Comparison of ENCODE assay signal across 8 cellular contexts in the genomic region with DNA sequence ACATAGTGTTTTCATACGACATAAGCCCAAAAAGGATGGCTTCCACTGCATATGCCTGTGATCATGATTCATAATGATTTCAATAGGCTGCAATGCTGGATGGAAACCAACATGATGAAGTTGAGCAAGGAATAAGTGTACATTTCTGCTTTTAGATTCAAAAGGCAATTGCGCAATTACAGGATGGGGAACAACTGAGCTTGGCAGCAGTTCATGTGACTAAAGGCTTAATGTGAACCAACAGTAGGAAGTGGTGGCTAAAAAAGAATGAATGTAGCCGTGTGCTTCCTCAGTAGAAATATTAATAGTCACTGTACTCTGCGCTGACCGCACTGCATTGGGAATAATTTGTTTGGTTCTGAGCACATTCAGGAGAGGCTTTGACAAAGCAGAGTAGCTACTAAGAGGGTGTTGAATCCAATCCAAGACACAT. TPM values are rescaled to one million over a fixed set of nuclear protein-coding genes. Genes with fewer than 3 reads are reported as not detected.
A peak's percentile ranks its signal among the peaks of the same experiment; 100 is the strongest.
DNase-seq lines count a peak whose midpoint lies in the region; ATAC-seq and TF ChIP-seq lines count a peak whose summit lies in the region.

No MANE protein-coding gene starts in this region.

- no peaks in the 10 kb centered on the region for H3K9me3 Mint-ChIP-seq in activated naive CD4-positive, alpha-beta T cell treated with anti-CD3 and anti-CD28 coated beads, Interleukin-2, amount 50 U/mL, for 72 hours

- H3K4me3 ChIP-seq in astrocyte of the cerebellum (ENCODE audit: low read depth, low read length) (no peak overlapping the region), thyroid gland (replicated peaks in 1 of 3) (no peak overlapping the region)

- no peaks in the 10 kb centered on the region for H3K36me3 Mint-ChIP-seq in activated naive CD4-positive, alpha-beta T cell treated with anti-CD3 and anti-CD28 coated beads, Interleukin-2, amount 50 U/mL, for 72 hours

- no peaks in the 10 kb centered on the region for H3K36me3 ChIP-seq in thyroid gland

- H3K27me3 ChIP-seq in thyroid gland, result no peaks in the 10 kb centered on the region

- peak overlapping the region in 1 of 3 donors; percentile 71 for H3K27ac ChIP-seq in thyroid gland

- H3K27ac Mint-ChIP-seq in activated naive CD4-positive, alpha-beta T cell treated with anti-CD3 and anti-CD28 coated beads, Interleukin-2, amount 50 U/mL, for 72 hours, result no peak overlapping the region

- 13 to 16% methylated on average over 5 of the region's 5 CpGs for WGBS in thyroid gland, 2 donors

- no peak for TF ChIP-seq POLR2A in thyroid gland (IDR thresholded peaks at IDR 0.05)

- intact Hi-C loops in thyroid gland (cut with DNase I), result no loop called here

- peaks cover 10 to 25% of the 10 kb centered on the region in 2 donors for H3K4me1 ChIP-seq in thyroid gland

- in situ Hi-C loops in astrocyte of the cerebellum (cut with HindIII; ENCODE audit: low sequenced_read_pairs), result no loop called here

- TF ChIP-seq CTCF in astrocyte of the cerebellum (IDR thresholded peaks at IDR 0.05; ENCODE audit: low read depth, low read length, missing control alignments) (no peak), thyroid gland (IDR thresholded peaks at IDR 0.05) (no peak)

- ATAC-seq in GM19035 (IDR thresholded peaks at IDR 0.05; ENCODE audit: unreplicated experiment), result no peak
- no peak for ATAC-seq in activated naive CD4-positive, alpha-beta T cell treated with anti-CD3 and anti-CD28 coated beads, Interleukin-2, amount 50 U/mL, for 72 hours

- no peaks in the 10 kb centered on the region for H3K9me3 ChIP-seq in thyroid gland

- DNase-seq in Kasumi-1 (lab: John Stamatoyannopoulos, UW) (peak; percentile 99), astrocyte of the cerebellum (ENCODE audit: low read depth) (peak; percentile 100), kidney tubule cell (ENCODE audit: low spot score) (peak; percentile 84), thyroid gland (peak; percentile 49 to 56), DMS53 (lab: John Stamatoyannopoulos, UW) (no peak), NCI-H748 (lab: John Stamatoyannopoulos, UW; ENCODE audit: unreplicated experiment) (no peak)
- no peak for DNase-seq in activated naive CD4-positive, alpha-beta T cell treated with anti-CD3 and anti-CD28 coated beads, Interleukin-2, amount 50 U/mL, for 72 hours (ENCODE audit: low spot score in 2 of 2)

RNA-seq across cellular contexts. Expression of a gene that starts 51.2 kb away (rescaled TPM):
- 10 to 100 TPM in 3 of 4 donors, 1 to 10 TPM in 1; 9.3 to 17.0 (median 15.4) TPM for total RNA-seq in thyroid gland
- under 1 TPM in 1 of 2 donors, not detected in 1; 0.49 TPM for total RNA-seq in activated naive CD4-positive, alpha-beta T cell treated with anti-CD3 and anti-CD28 coated beads, Interleukin-2, amount 50 U/mL, for 72 hours

Comparison
In these comparisons a context has a peak if more than half of its experiments do, and no peak if none do; other contexts are left out.
1. DNase-seq: peak in Kasumi-1 (2 of 2), astrocyte of the cerebellum (single experiment), kidney tubule cell (single experiment) and thyroid gland (2 of 2); none in DMS53 (single experiment), NCI-H748 (single experiment) and activated naive CD4-positive, alpha-beta T cell treated with anti-CD3 and anti-CD28 coated beads, Interleukin-2, amount 50 U/mL, for 72 hours (0 of 2).
2. RNA of a gene that starts 51.2 kb away (total RNA-seq): 9.3 to 17.0 TPM in thyroid gland; 0.49 TPM in activated naive CD4-positive, alpha-beta T cell treated with anti-CD3 and anti-CD28 coated beads, Interleukin-2, amount 50 U/mL, for 72 hours; every median in the first group is over 4 times any median in the second.